Comparison of ENCODE assay signal across 26 cellular contexts in the genomic region with DNA sequence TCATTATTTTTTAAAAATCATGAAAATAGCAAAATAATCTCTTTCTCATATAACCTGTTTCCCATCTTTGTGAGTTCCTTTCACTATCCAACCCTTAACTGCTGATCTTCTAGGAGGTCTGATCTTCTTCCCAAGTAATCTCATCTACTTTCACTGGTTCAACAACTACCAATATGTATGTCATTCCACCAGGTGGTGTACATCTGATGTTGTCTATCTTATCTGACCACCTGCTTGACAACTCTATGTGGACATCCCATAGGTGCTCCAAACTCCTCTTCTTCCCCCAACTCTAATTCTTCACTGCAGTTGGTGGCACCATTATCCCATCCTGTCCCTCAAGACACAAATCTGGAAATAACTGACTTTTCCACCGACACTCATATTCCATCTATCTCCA.
"Had no signal": no experiment of that assay in that cellular context is flagged by ENCODE, and none has a peak within 500 bp of the region (broad histone marks: within the 10 kb centered on the region; RNA-seq: fewer than 3 reads in every experiment).

No MANE protein-coding gene starts in this region.

- H2AFZ ChIP-seq: hepatocyte had no signal

- H3K4me2 ChIP-seq: hepatocyte had no signal

- ATAC-seq: natural killer cell treated with Interleukin-12 subunit alpha and Interleukin-12 subunit beta and Interleukin-15 and Interleukin-18, amount 100 ng/mL, for 72 hours; pancreas had no signal

- DNase-seq: activated CD4-positive, alpha-beta T cell treated with anti-CD3 and anti-CD28 coated beads, Interleukin-2, amount 10 ng/mL, durations not matched to agents 7 days and 5 days; activated CD4-positive, CD25-positive, alpha-beta regulatory T cell treated with anti-CD3 and anti-CD28 coated beads, Interleukin-2, amount 50 U/mL, for 72 hours; activated naive CD4-positive, alpha-beta T cell; activated naive CD8-positive, alpha-beta T cell treated with anti-CD3 and anti-CD28 coated beads, Interleukin-2, amount 10 ng/mL, durations not matched to agents 7 days and 5 days; activated T-cell treated with anti-CD3 and anti-CD28 coated beads, Interleukin-2, amount 50 U/mL, for 24 hours; amniotic stem cell; glutamatergic neuron; immature natural killer cell; left ventricle myocardium inferior; mammary epithelial cell; midbrain; pancreas; psoas muscle; stimulated activated CD4-positive, alpha-beta T cell treated with anti-CD3 and anti-CD28 coated beads, Interleukin-4, amount 100 ng/mL, for 24 hours; stimulated activated naive CD4-positive, alpha-beta T cell treated with Interleukin-2 at 50 U/mL for 16 hours; substantia nigra; thyroid gland had no signal

- FAIRE-seq: bronchial epithelial cell, frontal cortex, pancreas had no signal

- H3K27me3 ChIP-seq: esophagus muscularis mucosa, hepatocyte, neutrophil, pancreas, right atrium auricular region, thyroid gland had no signal

- H3K4me1 ChIP-seq: esophagus muscularis mucosa, pancreas, psoas muscle, right atrium auricular region, thyroid gland had no signal

- H3K36me3 ChIP-seq: pancreas had no signal

- H3K79me2 ChIP-seq: hepatocyte had no signal

- H3K9me3 ChIP-seq: esophagus muscularis mucosa, left ventricle myocardium inferior, neutrophil, pancreas, psoas muscle, right atrium auricular region, thyroid gland had no signal

- H3K4me3 ChIP-seq: coronary artery, esophagus muscularis mucosa, hepatocyte, left ventricle myocardium inferior, pancreas, psoas muscle, right atrium auricular region, thyroid gland had no signal

- H3K27ac ChIP-seq: coronary artery, esophagus muscularis mucosa, hepatocyte, left ventricle myocardium inferior, neutrophil, pancreas, psoas muscle, right atrium auricular region, thyroid gland, VCaP had no signal
